17 cellular contexts compared by ENCODE assay signal in the genomic region with DNA sequence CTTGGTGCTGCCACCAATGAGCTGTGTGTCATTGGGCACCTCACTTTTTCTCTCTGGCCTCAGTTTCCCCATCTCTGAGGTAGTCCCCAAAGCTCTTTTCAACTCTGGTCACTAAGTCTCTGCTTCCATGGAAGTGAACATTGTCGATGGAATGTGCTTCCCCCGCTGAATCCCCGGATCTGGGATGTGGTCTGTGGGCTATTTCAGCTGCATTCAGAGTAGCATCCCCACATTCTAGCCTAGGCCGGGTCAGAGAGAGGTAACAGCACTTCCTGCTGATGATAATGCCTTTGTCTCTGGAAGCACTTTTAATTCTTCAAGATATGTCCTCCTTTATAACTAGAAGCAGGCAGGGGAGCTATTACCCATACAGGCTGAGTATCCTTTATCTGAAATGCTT.
"Had no signal": no experiment of that assay in that cellular context is flagged by ENCODE, and none has a peak within 500 bp of the region (broad histone marks: within the 10 kb centered on the region; RNA-seq: fewer than 3 reads in every experiment).

No MANE protein-coding gene starts in this region.

- H3K4me1 Mint-ChIP-seq: activated CD4-positive, alpha-beta memory T cell treated with anti-CD3 and anti-CD28 coated beads, Interleukin-2, amount 10 ng/mL, durations not matched to agents 7 days and 5 days; endodermal cell; naive thymus-derived CD8-positive, alpha-beta T cell had no signal

- H3K9me3 ChIP-seq: heart right ventricle, neutrophil, tibial artery, uterus had no signal

- H3K27ac ChIP-seq: dorsolateral prefrontal cortex, heart right ventricle, neutrophil, tibial artery, uterus had no signal

- H3K36me3 ChIP-seq: heart right ventricle, neutrophil, tibial artery, uterus had no signal

- H3K27me3 ChIP-seq: dorsolateral prefrontal cortex, tibial artery, uterus had no signal

- H3K36me3 Mint-ChIP-seq: naive thymus-derived CD8-positive, alpha-beta T cell had no signal

- H3K27ac Mint-ChIP-seq: activated CD4-positive, alpha-beta memory T cell treated with anti-CD3 and anti-CD28 coated beads, Interleukin-2, amount 10 ng/mL, durations not matched to agents 7 days and 5 days; activated naive CD8-positive, alpha-beta T cell; endodermal cell; naive thymus-derived CD8-positive, alpha-beta T cell; stimulated activated naive B cell treated with anti-CD40 and anti-IgM and Interleukin-4, amounts not matched to agents 10 μg/mL and 1 μg/mL and 100 μg/mL, for 72 hours had no signal

- H3K4me3 ChIP-seq: dorsolateral prefrontal cortex, heart right ventricle, tibial artery, uterus had no signal

- DNase-seq: activated CD4-positive, alpha-beta memory T cell treated with anti-CD3 and anti-CD28 coated beads, Interleukin-2, amount 10 ng/mL, durations not matched to agents 7 days and 5 days; activated effector memory CD4-positive, alpha-beta T cell treated with Interleukin-2 at 50 U/mL for 16 hours; activated T-cell treated with anti-CD3 and anti-CD28 coated beads, Interleukin-2, amount 50 U/mL, for 4 hours; dorsolateral prefrontal cortex; endodermal cell; heart right ventricle; islet precursor cell; naive thymus-derived CD8-positive, alpha-beta T cell; posterior cingulate gyrus; retina; stimulated activated CD4-positive, alpha-beta T cell treated with anti-CD3 and anti-CD28 coated beads, Interleukin-15, amount 100 ng/mL, for 24 hours; stimulated activated CD4-positive, alpha-beta T cell treated with anti-CD3 and anti-CD28 coated beads, Interleukin-4, amount 100 ng/mL, for 1 hour; stimulated activated naive B cell treated with anti-CD40 and anti-IgM and Interleukin-4, amounts not matched to agents 10 μg/mL and 1 μg/mL and 100 μg/mL, for 72 hours; tibial artery; uterus had no signal

- H3K9me3 Mint-ChIP-seq: activated CD4-positive, alpha-beta memory T cell treated with anti-CD3 and anti-CD28 coated beads, Interleukin-2, amount 10 ng/mL, durations not matched to agents 7 days and 5 days; activated T-cell treated with anti-CD3 and anti-CD28 coated beads, Interleukin-2, amount 50 U/mL, for 4 hours; endodermal cell; naive thymus-derived CD8-positive, alpha-beta T cell; stimulated activated naive B cell treated with anti-CD40 and anti-IgM and Interleukin-4, amounts not matched to agents 10 μg/mL and 1 μg/mL and 100 μg/mL, for 72 hours had no signal

- H3K27me3 Mint-ChIP-seq: activated naive CD8-positive, alpha-beta T cell; naive thymus-derived CD8-positive, alpha-beta T cell had no signal

- H3K4me3 Mint-ChIP-seq: activated CD4-positive, alpha-beta memory T cell treated with anti-CD3 and anti-CD28 coated beads, Interleukin-2, amount 10 ng/mL, durations not matched to agents 7 days and 5 days; activated naive CD8-positive, alpha-beta T cell; activated T-cell treated with anti-CD3 and anti-CD28 coated beads, Interleukin-2, amount 50 U/mL, for 4 hours; endodermal cell; naive thymus-derived CD8-positive, alpha-beta T cell; stimulated activated naive B cell treated with anti-CD40 and anti-IgM and Interleukin-4, amounts not matched to agents 10 μg/mL and 1 μg/mL and 100 μg/mL, for 72 hours had no signal

- H3K4me1 ChIP-seq: uterus had no signal
